In genomic region chr7:117043051-117043546, GRCh38 we compare ENCODE assay signal across 26 cellular contexts.
"Had no signal": no experiment of that assay in that cellular context is flagged by ENCODE, and none has a peak within 500 bp of the region (broad histone marks: within the 10 kb centered on the region; RNA-seq: fewer than 3 reads in every experiment).

No MANE protein-coding gene starts in this region.

- H3K9me3 ChIP-seq: esophagus squamous epithelium, ovary, prostate gland, right atrium auricular region, tibial nerve had no signal

- DNase-seq: activated CD4-positive, alpha-beta T cell treated with anti-CD3 and anti-CD28 coated beads for 4 hours; activated CD4-positive, alpha-beta T cell treated with anti-CD3 and anti-CD28 coated beads, Interleukin-2, amount 50 U/mL, for 48 hours; activated CD4-positive, CD25-positive, alpha-beta regulatory T cell; activated CD8-positive, alpha-beta memory T cell treated with anti-CD3 and anti-CD28 coated beads, Interleukin-2, amount 50 U/mL, for 48 hours; activated naive CD4-positive, alpha-beta T cell treated with Interleukin-2 at 50 U/mL for 16 hours; activated naive CD8-positive, alpha-beta T cell treated with anti-CD3 and anti-CD28 coated beads for 36 hours; activated T-cell treated with anti-CD3 and anti-CD28 coated beads, Interleukin-2, amount 50 U/mL, for 4 hours; amniotic stem cell; caudate nucleus; esophagus squamous epithelium; heart right ventricle; natural killer cell; ovary; stimulated activated CD4-positive, alpha-beta T cell treated with anti-CD3 and anti-CD28 coated beads, Interleukin-12 subunit alpha, Interleukin-12 subunit beta, amount 100 ng/mL, for 4 hours; stimulated activated CD4-positive, alpha-beta T cell treated with anti-CD3 and anti-CD28 coated beads, Interleukin-4, amount 100 ng/mL, for 4 hours; stimulated activated naive CD8-positive, alpha-beta T cell treated with anti-CD3 and anti-CD28 coated beads, Interleukin-15, Interleukin-2, amounts not matched to agents 100 U/mL and 50 U/mL, for 24 hours; substantia nigra; SW 1271; T-helper 17 cell had no signal

- H3K36me3 ChIP-seq: esophagus squamous epithelium, heart right ventricle, ovary, prostate gland, right atrium auricular region, tibial nerve had no signal

- H3K27ac ChIP-seq: esophagus squamous epithelium, ovary, prostate gland had no signal

- H3K9me3 Mint-ChIP-seq: activated naive CD8-positive, alpha-beta T cell treated with anti-CD3 and anti-CD28 coated beads for 36 hours; activated T-cell treated with anti-CD3 and anti-CD28 coated beads, Interleukin-2, amount 50 U/mL, for 4 hours; activated T-helper 2 cell treated with anti-CD3 and anti-CD28 coated beads, Interferon-gamma antibody, Interleukin-2, Interleukin-4, amounts not matched to agents 10 μg/mL and 5 μg/mL and 100 μg/mL, durations not matched to agents 14 hours and 24 hours and 36 hours; natural killer cell had no signal

- H3K27ac Mint-ChIP-seq: activated naive CD8-positive, alpha-beta T cell treated with anti-CD3 and anti-CD28 coated beads for 36 hours; activated T-helper 2 cell treated with anti-CD3 and anti-CD28 coated beads, Interferon-gamma antibody, Interleukin-2, Interleukin-4, amounts not matched to agents 10 μg/mL and 5 μg/mL and 100 μg/mL, durations not matched to agents 14 hours and 24 hours and 36 hours; natural killer cell; T-helper 17 cell had no signal

- H3K27me3 Mint-ChIP-seq: activated naive CD8-positive, alpha-beta T cell treated with anti-CD3 and anti-CD28 coated beads for 36 hours; brain; T-helper 17 cell had no signal

- H3K27me3 ChIP-seq: esophagus squamous epithelium, heart right ventricle, ovary, right atrium auricular region, tibial nerve had no signal

- H3K4me3 Mint-ChIP-seq: activated naive CD8-positive, alpha-beta T cell treated with anti-CD3 and anti-CD28 coated beads for 36 hours; activated T-cell treated with anti-CD3 and anti-CD28 coated beads, Interleukin-2, amount 50 U/mL, for 4 hours; brain; natural killer cell; T-helper 17 cell had no signal

- ATAC-seq: activated T-cell treated with anti-CD3 and anti-CD28 coated beads, Interleukin-2, amount 50 U/mL, for 4 hours; left lobe of liver; natural killer cell; stimulated activated naive CD8-positive, alpha-beta T cell treated with anti-CD3 and anti-CD28 coated beads, Interleukin-15, Interleukin-2, amounts not matched to agents 100 U/mL and 50 U/mL, for 24 hours; T-helper 17 cell had no signal

- H3K36me3 Mint-ChIP-seq: natural killer cell had no signal

- H3K4me3 ChIP-seq: esophagus squamous epithelium, heart right ventricle, lung, ovary, prostate gland, right atrium auricular region, tibial nerve had no signal
